ENCODE assay signal across 24 cellular contexts in genomic region chr11:112844530-112844929, GRCh38.
DNase-seq lines count a peak whose midpoint lies in the region; ATAC-seq, FAIRE-seq and TF ChIP-seq lines count a peak whose summit lies in the region.
"Had no signal": no experiment of that assay in that cellular context is flagged by ENCODE, and none has a peak within 500 bp of the region (broad histone marks: within the 10 kb centered on the region; RNA-seq: fewer than 3 reads in every experiment).

No MANE protein-coding gene starts in this region.

- no peak overlapping the region for H3K4me3 Mint-ChIP-seq in neural progenitor cell
- H3K4me3 Mint-ChIP-seq in nephron progenitor cell = no peak overlapping the region
- H3K4me3 Mint-ChIP-seq: activated CD4-positive, alpha-beta memory T cell treated with anti-CD3 and anti-CD28 coated beads for 36 hours; activated naive CD8-positive, alpha-beta T cell treated with anti-CD3 and anti-CD28 coated beads for 36 hours; CD14-positive monocyte had no signal

- H3K4me1 Mint-ChIP-seq in neural progenitor cell (peaks cover 10% of the 10 kb centered on the region), nephron progenitor cell (peaks cover 8% of the 10 kb centered on the region)
- H3K4me1 Mint-ChIP-seq: activated naive CD8-positive, alpha-beta T cell treated with anti-CD3 and anti-CD28 coated beads for 36 hours; CD14-positive monocyte had no signal

- H3K9me3 ChIP-seq in right atrium auricular region (no peaks in the 10 kb centered on the region), heart right ventricle (peaks cover 0 to 4% (median 0%) of the 10 kb centered on the region in 11 donors), neural progenitor cell (ENCODE audit: low read depth) (no peaks in the 10 kb centered on the region), pancreas (no peaks in the 10 kb centered on the region)
- H3K9me3 ChIP-seq: psoas muscle, upper lobe of left lung had no signal

- no peaks in the 10 kb centered on the region for H3K36me3 Mint-ChIP-seq in neural progenitor cell
- H3K36me3 Mint-ChIP-seq in nephron progenitor cell (ENCODE audit: low read depth) = no peaks in the 10 kb centered on the region
- H3K36me3 Mint-ChIP-seq: activated CD4-positive, alpha-beta memory T cell treated with anti-CD3 and anti-CD28 coated beads for 36 hours; activated naive CD8-positive, alpha-beta T cell treated with anti-CD3 and anti-CD28 coated beads for 36 hours; CD14-positive monocyte had no signal

- H3K9ac ChIP-seq in neural progenitor cell = no peak overlapping the region

- H2AFZ ChIP-seq in neural progenitor cell (replicated peaks) = no peak overlapping the region
- H2AFZ ChIP-seq: hepatocyte had no signal

- no peaks in the 10 kb centered on the region for H3K79me2 ChIP-seq in neural progenitor cell (ENCODE audit: low read depth)
- H3K79me2 ChIP-seq: hepatocyte had no signal

- H3K27me3 ChIP-seq in right atrium auricular region (no peaks in the 10 kb centered on the region), heart right ventricle (no peaks in the 10 kb centered on the region), neural progenitor cell (no peaks in the 10 kb centered on the region), pancreas (no peaks in the 10 kb centered on the region)
- H3K27me3 ChIP-seq: upper lobe of left lung had no signal

- ATAC-seq in Right ventricle myocardium superior (ENCODE audit: poor library complexity) (peak; percentile 29), heart right ventricle (peak in 6 of 8 donors; percentile 33 to 72 (median 48)), GM18867 (IDR thresholded peaks at IDR 0.05; ENCODE audit: unreplicated experiment) (no peak), pancreas (no peak)
- ATAC-seq: Panc1, psoas muscle had no signal

- H3K27ac Mint-ChIP-seq in neural progenitor cell = no peak overlapping the region
- no peak overlapping the region for H3K27ac Mint-ChIP-seq in nephron progenitor cell
- H3K27ac Mint-ChIP-seq: activated CD4-positive, alpha-beta memory T cell treated with anti-CD3 and anti-CD28 coated beads for 36 hours; activated naive CD8-positive, alpha-beta T cell treated with anti-CD3 and anti-CD28 coated beads for 36 hours; CD14-positive monocyte had no signal

- FAIRE-seq in pancreas (lab: Jason Lieb, UNC) = no peak
- FAIRE-seq: A204.1, bronchial epithelial cell had no signal

- no peak for DNase-seq in Right ventricle myocardium superior
- no peak for DNase-seq in right atrium auricular region (ENCODE audit: low spot score)
- peak in 1 of 2 donors; percentile 13 for DNase-seq in heart right ventricle
- peak; percentile 66 for DNase-seq in neural progenitor cell (ENCODE audit: low spot score)
- no peak for DNase-seq in pancreas
- DNase-seq in nephron progenitor cell = no peak
- DNase-seq in mesenteric fat pad (ENCODE audit: low spot score) = no peak
- DNase-seq: activated CD4-positive, alpha-beta memory T cell treated with anti-CD3 and anti-CD28 coated beads for 36 hours; activated naive CD8-positive, alpha-beta T cell treated with anti-CD3 and anti-CD28 coated beads for 36 hours; activated T-cell treated with anti-CD3 and anti-CD28 coated beads, Interleukin-2, amount 50 U/mL, for 48 hours; DMS79; Kasumi-1; NCI-H1417 treated with DMSO at 0.1 percent for 48 hours; psoas muscle; stimulated activated CD4-positive, alpha-beta T cell treated with anti-CD3 and anti-CD28 coated beads, Interleukin-15, amount 100 ng/mL, for 24 hours; stimulated activated naive CD4-positive, alpha-beta T cell; SW 1271; upper lobe of left lung had no signal

- intact Hi-C loops in Right ventricle myocardium superior (cut with DNase I) = no loop called here
- intact Hi-C loops in heart right ventricle (cut with DNase I) = loop anchor here in 2 of 10 donors (10.0 kb wide), 2 partner anchors 110 to 270 kb away; no protein-coding TSS in a partner anchor
- intact Hi-C loops in pancreas (cut with DNase I) = no loop called here

- TF ChIP-seq CTCF in right atrium auricular region (IDR thresholded peaks at IDR 0.05) (no peak), heart right ventricle (IDR thresholded peaks at IDR 0.05) (no peak), neural progenitor cell (IDR thresholded peaks at IDR 0.05) (no peak), pancreas (IDR thresholded peaks at IDR 0.05) (no peak), nephron progenitor cell (IDR thresholded peaks at IDR 0.05) (no peak)

- no peak overlapping the region for H3K4me2 ChIP-seq in neural progenitor cell
- H3K4me2 ChIP-seq: hepatocyte had no signal

- no peaks in the 10 kb centered on the region for H3K9me3 Mint-ChIP-seq in neural progenitor cell
- no peaks in the 10 kb centered on the region for H3K9me3 Mint-ChIP-seq in nephron progenitor cell
- H3K9me3 Mint-ChIP-seq: activated CD4-positive, alpha-beta memory T cell treated with anti-CD3 and anti-CD28 coated beads for 36 hours; activated naive CD8-positive, alpha-beta T cell treated with anti-CD3 and anti-CD28 coated beads for 36 hours had no signal

- H3K36me3 ChIP-seq in right atrium auricular region (no peaks in the 10 kb centered on the region), heart right ventricle (no peaks in the 10 kb centered on the region), neural progenitor cell (no peaks in the 10 kb centered on the region), pancreas (no peaks in the 10 kb centered on the region)
- H3K36me3 ChIP-seq: upper lobe of left lung had no signal

- H3K4me1 ChIP-seq in right atrium auricular region (no peaks in the 10 kb centered on the region), heart right ventricle (peaks cover 0 to 7% (median 0%) of the 10 kb centered on the region in 9 donors), neural progenitor cell (peaks cover 24% of the 10 kb centered on the region), pancreas (no peaks in the 10 kb centered on the region)
- H3K4me1 ChIP-seq: psoas muscle, upper lobe of left lung had no signal

- peaks cover 8% of the 10 kb centered on the region for H3K27me3 Mint-ChIP-seq in neural progenitor cell (ENCODE audit: insufficient read depth, low read depth)
- peaks cover 11% of the 10 kb centered on the region for H3K27me3 Mint-ChIP-seq in nephron progenitor cell (ENCODE audit: low read depth, poor library complexity)
- H3K27me3 Mint-ChIP-seq: activated CD4-positive, alpha-beta memory T cell treated with anti-CD3 and anti-CD28 coated beads for 36 hours had no signal

- no peaks in the 10 kb centered on the region for H3F3A ChIP-seq in neural progenitor cell (ENCODE audit: low read depth)

- H4K20me1 ChIP-seq in neural progenitor cell (ENCODE audit: low read depth) = no peaks in the 10 kb centered on the region

- H3K4me3 ChIP-seq in right atrium auricular region (no peak overlapping the region), heart right ventricle (no peak overlapping the region), neural progenitor cell (no peak overlapping the region), pancreas (no peak overlapping the region)
- H3K4me3 ChIP-seq: hepatocyte, psoas muscle, upper lobe of left lung had no signal

- H3K27ac ChIP-seq in right atrium auricular region = no peak overlapping the region
- peak overlapping the region in 2 of 10 donors; percentile 19 to 35 for H3K27ac ChIP-seq in heart right ventricle
- no peak overlapping the region for H3K27ac ChIP-seq in neural progenitor cell
- no peak overlapping the region for H3K27ac ChIP-seq in pancreas
- H3K27ac ChIP-seq: hepatocyte, psoas muscle, upper lobe of left lung had no signal

Comparison
In these comparisons a context has a peak if more than half of its experiments do, and no peak if none do; other contexts are left out.
1. ATAC-seq: peak in Right ventricle myocardium superior (single experiment) and heart right ventricle (6 of 8); none in GM18867 (single experiment) and pancreas (0 of 4).